ENCODE assay signal across 19 cellular contexts in genomic region chr6:51213806-51214205, GRCh38.
DNase-seq lines count a peak whose midpoint lies in the region; ATAC-seq, FAIRE-seq and TF ChIP-seq lines count a peak whose summit lies in the region.
"Had no signal": no experiment of that assay in that cellular context is flagged by ENCODE, and none has a peak within 500 bp of the region (broad histone marks: within the 10 kb centered on the region; RNA-seq: fewer than 3 reads in every experiment).

No MANE protein-coding gene starts in this region.

- H3K4me2 ChIP-seq in astrocyte (ENCODE audit: low read length) (peak overlapping the region; percentile 8), trophoblast cell (ENCODE audit: low read length) (peak overlapping the region; percentile 76)

- no peak overlapping the region for H3K18ac ChIP-seq in trophoblast cell (ENCODE audit: low read length)

- H3K36me3 ChIP-seq in H7 (replicated peaks; ENCODE audit: control insufficient read depth, insufficient read depth, low read length) (no peaks in the 10 kb centered on the region), astrocyte (ENCODE audit: insufficient read depth, low read length) (no peaks in the 10 kb centered on the region), iPS-20b (ENCODE audit: insufficient read depth, low read depth, low read length) (no peaks in the 10 kb centered on the region), trophoblast cell (ENCODE audit: control insufficient read depth in 1 of 2, insufficient read depth in 2 of 2, low read length in 2 of 2) (no peaks in the 10 kb centered on the region)
- H3K36me3 ChIP-seq: left ventricle myocardium inferior, neutrophil had no signal

- no peak overlapping the region for H3K14ac ChIP-seq in trophoblast cell (ENCODE audit: low read length)

- H3K4me3 ChIP-seq in H7 (ENCODE audit: insufficient read depth, low read depth, low read length): peak overlapping the region; percentile 1; the same call in 1 of the 2 replicates
- H3K4me3 ChIP-seq in astrocyte (ENCODE audit: insufficient read depth, low read depth, low read length): no peak overlapping the region
- peak overlapping the region; percentile 54 for H3K4me3 ChIP-seq in iPS-20b (ENCODE audit: low read length)
- H3K4me3 ChIP-seq in trophoblast cell (ENCODE audit: low read depth, low read length): no peak overlapping the region
- H3K4me3 ChIP-seq: left ventricle myocardium inferior had no signal

- H3K4me1 Mint-ChIP-seq in astrocyte (ENCODE audit: low read depth, unreplicated experiment): no peaks in the 10 kb centered on the region
- H3K4me1 Mint-ChIP-seq: activated naive CD4-positive, alpha-beta T cell treated with anti-CD3 and anti-CD28 coated beads, Interleukin-2, amount 10 ng/mL, durations not matched to agents 7 days and 5 days had no signal

- H2AFZ ChIP-seq in astrocyte (ENCODE audit: low read depth, low read length): no peak overlapping the region
- peak overlapping the region; percentile 63 for H2AFZ ChIP-seq in trophoblast cell (ENCODE audit: insufficient read depth, low read length, poor library complexity)

- H3K79me2 ChIP-seq in astrocyte (ENCODE audit: insufficient read depth, low read length) (no peaks in the 10 kb centered on the region), trophoblast cell (ENCODE audit: control insufficient read depth, insufficient read depth, low read length, poor library complexity) (no peaks in the 10 kb centered on the region)

- H3K23ac ChIP-seq in trophoblast cell (ENCODE audit: low read length): no peak overlapping the region

- H3K4me1 ChIP-seq in astrocyte (ENCODE audit: insufficient read depth, low read length) (no peaks in the 10 kb centered on the region), iPS-20b (ENCODE audit: insufficient read depth, low read length) (peaks cover 2% of the 10 kb centered on the region; the same call in 1 of the 2 replicates), trophoblast cell (ENCODE audit: control insufficient read depth in 1 of 2, insufficient read depth in 2 of 2, low read length in 2 of 2) (no peaks in the 10 kb centered on the region)
- H3K4me1 ChIP-seq: left ventricle myocardium inferior had no signal

- H3K9me3 Mint-ChIP-seq in astrocyte (ENCODE audit: unreplicated experiment): no peaks in the 10 kb centered on the region
- H3K9me3 Mint-ChIP-seq: activated naive CD4-positive, alpha-beta T cell treated with anti-CD3 and anti-CD28 coated beads, Interleukin-2, amount 10 ng/mL, durations not matched to agents 7 days and 5 days had no signal

- no peak overlapping the region for H2BK5ac ChIP-seq in trophoblast cell (ENCODE audit: low read depth, low read length, poor library complexity)

- no peak overlapping the region for H2BK12ac ChIP-seq in trophoblast cell (ENCODE audit: low read length)

- FAIRE-seq in astrocyte (lab: Jason Lieb, UNC): no peak

- H3K27me3 ChIP-seq in H7 (ENCODE audit: control insufficient read depth, insufficient read depth, low read length): peaks cover 4% of the 10 kb centered on the region
- H3K27me3 ChIP-seq in astrocyte (ENCODE audit: insufficient read depth, low read length): no peaks in the 10 kb centered on the region
- H3K27me3 ChIP-seq in iPS-20b (ENCODE audit: insufficient read depth, low read length): peaks cover 10% of the 10 kb centered on the region; the same call in 1 of the 2 replicates
- no peaks in the 10 kb centered on the region for H3K27me3 ChIP-seq in trophoblast cell (ENCODE audit: insufficient read depth, low read length)

- H4K20me1 ChIP-seq in astrocyte (ENCODE audit: insufficient read depth, low read length): no peaks in the 10 kb centered on the region

- no peak overlapping the region for H2AK5ac ChIP-seq in trophoblast cell (ENCODE audit: low read length)

- no peaks in the 10 kb centered on the region for H3K36me3 Mint-ChIP-seq in astrocyte (ENCODE audit: low read depth, unreplicated experiment)
- H3K36me3 Mint-ChIP-seq: activated naive CD4-positive, alpha-beta T cell treated with anti-CD3 and anti-CD28 coated beads, Interleukin-2, amount 10 ng/mL, durations not matched to agents 7 days and 5 days had no signal

- WGBS in trophoblast cell (ENCODE audit: extremely low coverage, insufficient coverage, insufficient read length): no CpG with 5 or more reads among the region's 15 CpGs

- H4K8ac ChIP-seq in trophoblast cell (ENCODE audit: low read depth, low read length): no peak overlapping the region

- no peak for TF ChIP-seq CTCF in astrocyte (IDR thresholded peaks at IDR 0.05; ENCODE audit: insufficient read depth, low read depth, low read length)

- H3K9me3 ChIP-seq in astrocyte (ENCODE audit: insufficient read depth, low read depth, low read length) (no peaks in the 10 kb centered on the region), iPS-20b (ENCODE audit: insufficient read depth, low read depth, low read length) (no peaks in the 10 kb centered on the region), trophoblast cell (ENCODE audit: insufficient read depth, low read depth, low read length) (no peaks in the 10 kb centered on the region)
- H3K9me3 ChIP-seq: left ventricle myocardium inferior, neutrophil had no signal

- no peak overlapping the region for H4K91ac ChIP-seq in trophoblast cell (ENCODE audit: low read depth, low read length)

- DNase-seq in H7: peak; percentile 28
- no peak for DNase-seq in astrocyte (ENCODE audit: low read depth)
- DNase-seq in trophoblast cell: no peak
- DNase-seq in activated CD4-positive, alpha-beta T cell treated with anti-CD3 and anti-CD28 coated beads, Interleukin-2, amount 50 U/mL, for 1 hour: no peak
- no peak for DNase-seq in DMS53 treated with DMSO at 0.1 percent for 48 hours (lab: John Stamatoyannopoulos, UW; ENCODE audit: unreplicated experiment)
- DNase-seq: activated CD4-positive, CD25-positive, alpha-beta regulatory T cell; activated CD8-positive, alpha-beta memory T cell treated with anti-CD3 and anti-CD28 coated beads, Interleukin-2, amount 50 U/mL, for 48 hours; activated naive CD4-positive, alpha-beta T cell treated with anti-CD3 and anti-CD28 coated beads, Interleukin-2, amount 10 ng/mL, durations not matched to agents 7 days and 5 days; AML-193; HCEC 1CT; Kasumi-1; left ventricle myocardium inferior; NCI-H510A treated with DMSO at 0.1 percent for 48 hours; stimulated activated naive CD4-positive, alpha-beta T cell treated with Interleukin-2 at 50 U/mL for 16 hours had no signal

- H3K4ac ChIP-seq in trophoblast cell (ENCODE audit: low read depth, low read length): no peak overlapping the region

- H3K9ac ChIP-seq in astrocyte (ENCODE audit: low read length) (no peak overlapping the region), iPS-20b (ENCODE audit: low read depth, low read length) (no peak overlapping the region), trophoblast cell (ENCODE audit: low read length) (peak overlapping the region; percentile 24)

- no peak overlapping the region for H3K27ac Mint-ChIP-seq in astrocyte (ENCODE audit: unreplicated experiment)
- H3K27ac Mint-ChIP-seq: activated naive CD4-positive, alpha-beta T cell treated with anti-CD3 and anti-CD28 coated beads, Interleukin-2, amount 10 ng/mL, durations not matched to agents 7 days and 5 days had no signal

- TF ChIP-seq POLR2A in GM18505 (IDR thresholded peaks at IDR 0.05; ENCODE audit: borderline replicate concordance, extremely low read depth, insufficient read depth, insufficient read length): no peak

- H3K79me1 ChIP-seq in trophoblast cell (ENCODE audit: low read length): no peaks in the 10 kb centered on the region

- no peak overlapping the region for H4K12ac ChIP-seq in trophoblast cell (ENCODE audit: low read depth, low read length)

- H3K27ac ChIP-seq in astrocyte (ENCODE audit: low read depth, low read length) (no peak overlapping the region), iPS-20b (ENCODE audit: low read length) (no peak overlapping the region), trophoblast cell (ENCODE audit: low read depth, low read length) (no peak overlapping the region)
- H3K27ac ChIP-seq: left ventricle myocardium inferior, neutrophil had no signal

- no peak overlapping the region for H3K4me3 Mint-ChIP-seq in astrocyte (ENCODE audit: unreplicated experiment)
- H3K4me3 Mint-ChIP-seq: activated naive CD4-positive, alpha-beta T cell treated with anti-CD3 and anti-CD28 coated beads, Interleukin-2, amount 10 ng/mL, durations not matched to agents 7 days and 5 days had no signal

- no peak overlapping the region for H2BK120ac ChIP-seq in trophoblast cell (ENCODE audit: insufficient read depth, low read length, poor library complexity)

- no peak for ATAC-seq in GM18505 (IDR thresholded peaks at IDR 0.05; ENCODE audit: unreplicated experiment)
- ATAC-seq in HG02763 (IDR thresholded peaks at IDR 0.05; ENCODE audit: unreplicated experiment): no peak
- ATAC-seq: Panc1 had no signal

- H3K27me3 Mint-ChIP-seq in astrocyte (ENCODE audit: low read depth, unreplicated experiment): peaks cover 10% of the 10 kb centered on the region
- H3K27me3 Mint-ChIP-seq: activated naive CD4-positive, alpha-beta T cell treated with anti-CD3 and anti-CD28 coated beads, Interleukin-2, amount 10 ng/mL, durations not matched to agents 7 days and 5 days had no signal

Comparison
In these comparisons a context has a peak if more than half of its experiments do, and no peak if none do; other contexts are left out.
1. H3K4me3 ChIP-seq: peak in H7 (single experiment) and iPS-20b (single experiment); none in astrocyte (single experiment) and trophoblast cell (single experiment).